ENCODE assay signal across 2 cellular contexts in genomic region chr3:25782938-25783660, GRCh38.
TF ChIP-seq lines count a peak whose summit lies in the region.

Gene NGLY1 (minus strand): TSS chr3:25783443. CDS start chr3:25783390, 53 bp downstream.

TF ChIP-seq in GM23338, 12 proteins besides CTCF, POLR2A, EP300 and RAD21:
- TF ChIP-seq ZNF462 (CRISPR knock-in tag; IDR thresholded peaks at IDR 0.05) (no peak), POLR2AphosphoS5 (IDR thresholded peaks at IDR 0.05; ENCODE audit: low read depth) (peak; percentile 93), EZH2phosphoT487 (IDR thresholded peaks at IDR 0.05; ENCODE audit: unreplicated experiment) (no peak), ZNF114 (CRISPR knock-in tag; IDR thresholded peaks at IDR 0.05) (no peak), CREB1 (CRISPR knock-in tag; IDR thresholded peaks at IDR 0.05; ENCODE audit: low read depth) (no peak), REST (IDR thresholded peaks at IDR 0.05; ENCODE audit: unreplicated experiment) (no peak), STAT1 (IDR thresholded peaks at IDR 0.05; ENCODE audit: unreplicated experiment) (no peak)

TF ChIP-seq in SK-N-SH, 30 proteins besides CTCF, POLR2A, EP300 and RAD21 (continued from another document):
- TF ChIP-seq REST (IDR thresholded peaks at IDR 0.05; ENCODE audit: low read depth, low read length) (no peak), IRF3 (IDR thresholded peaks at IDR 0.05; ENCODE audit: low read depth, low read length) (no peak), SIN3A (IDR thresholded peaks at IDR 0.05; ENCODE audit: borderline replicate concordance, low read depth, low read length) (no peak; the same call in 1 of the 2 replicates), RCOR1 (IDR thresholded peaks at IDR 0.05; ENCODE audit: low read length) (no peak)
